ENCODE assay signal across 18 cellular contexts in genomic region chr16:12700161-12700560, GRCh38.
A peak's percentile ranks its signal among the peaks of the same experiment; 100 is the strongest.
DNase-seq lines count a peak whose midpoint lies in the region; ATAC-seq and TF ChIP-seq lines count a peak whose summit lies in the region.
"Had no signal": no experiment of that assay in that cellular context is flagged by ENCODE, and none has a peak within 500 bp of the region (broad histone marks: within the 10 kb centered on the region; RNA-seq: fewer than 3 reads in every experiment).

No MANE protein-coding gene starts in this region.

- no peak overlapping the region for H4K91ac ChIP-seq in H9 (ENCODE audit: insufficient read length, low read depth, low read length)

- peak overlapping the region in 1 of 3 experiments; percentile 65; a peak in 2 of 7 replicates for H3K27ac Mint-ChIP-seq in H9
- no peak overlapping the region for H3K27ac Mint-ChIP-seq in endodermal cell
- no peak overlapping the region for H3K27ac Mint-ChIP-seq in activated CD8-positive, alpha-beta T cell treated with anti-CD3 and anti-CD28 coated beads for 36 hours
- H3K27ac Mint-ChIP-seq: B cell; CD8-positive, alpha-beta T cell had no signal

- H3K23me2 ChIP-seq in H9 (ENCODE audit: insufficient read length, low read depth, low read length, poor library complexity, severe bottlenecking), result no peaks in the 10 kb centered on the region

- H3K4me2 ChIP-seq in BLaER1, result peak overlapping the region; percentile 72
- H3K4me2 ChIP-seq in H9 (ENCODE audit: insufficient read depth, insufficient read length, low read length), result no peak overlapping the region

- no peak overlapping the region for H3K23ac ChIP-seq in H9 (ENCODE audit: insufficient read length, low read depth, low read length)

- DNase-seq in H9 (no peak), endodermal cell (no peak), mesenteric fat pad (ENCODE audit: low spot score) (peak; percentile 62), SKM-1 treated with dmso at 0.1 percent for 144 hours (lab: John Stamatoyannopoulos, UW; ENCODE audit: unreplicated experiment) (no peak)
- DNase-seq in activated CD8-positive, alpha-beta T cell treated with anti-CD3 and anti-CD28 coated beads for 36 hours, result no peak
- DNase-seq: ACHN; Caco-2; CD8-positive, alpha-beta T cell; DND-41; GDM1; IMR-90; KBM-7 had no signal

- H3K4me1 ChIP-seq in BLaER1 (peaks cover 65% of the 10 kb centered on the region), H9 (ENCODE audit: insufficient read depth, low read length) (no peaks in the 10 kb centered on the region), endodermal cell (ENCODE audit: control insufficient read depth, insufficient read depth, low read length) (no peaks in the 10 kb centered on the region)
- H3K4me1 ChIP-seq: Caco-2 had no signal

- H2BK15ac ChIP-seq in H9 (ENCODE audit: low read depth, low read length), result no peak overlapping the region

- no peak overlapping the region for H2BK5ac ChIP-seq in H9 (ENCODE audit: insufficient read length, low read length)

- H3K4me3 ChIP-seq in BLaER1 (no peak overlapping the region), endodermal cell (ENCODE audit: low read length) (no peak overlapping the region)

- no peaks in the 10 kb centered on the region for H3K27me3 Mint-ChIP-seq in H9 (ENCODE audit: low read depth)
- H3K27me3 Mint-ChIP-seq in endodermal cell (ENCODE audit: insufficient read depth), result no peaks in the 10 kb centered on the region
- H3K27me3 Mint-ChIP-seq in activated CD8-positive, alpha-beta T cell treated with anti-CD3 and anti-CD28 coated beads for 36 hours, result no peaks in the 10 kb centered on the region
- H3K27me3 Mint-ChIP-seq: B cell had no signal

- H3K36me3 ChIP-seq in BLaER1 (peaks cover 35% of the 10 kb centered on the region), endodermal cell (ENCODE audit: control insufficient read depth, insufficient read depth, low read length) (no peaks in the 10 kb centered on the region)

- H3K79me2 ChIP-seq in H9 (ENCODE audit: insufficient read depth, low read length), result no peaks in the 10 kb centered on the region

- H3K4me1 Mint-ChIP-seq in H9, result peaks cover 2 to 3% of the 10 kb centered on the region in 2 experiments; a peak in 1 of 4 replicates
- H3K4me1 Mint-ChIP-seq in endodermal cell, result no peaks in the 10 kb centered on the region
- H3K4me1 Mint-ChIP-seq in activated CD8-positive, alpha-beta T cell treated with anti-CD3 and anti-CD28 coated beads for 36 hours (ENCODE audit: low read depth), result peaks cover 8% of the 10 kb centered on the region
- H3K4me1 Mint-ChIP-seq: B cell, CD14-positive monocyte had no signal

- 0 out of 3 replicates have a peak, but pooled peaks have one; percentile 11 for TF ChIP-seq CTCF in H9 (conservative IDR thresholded peaks at IDR 0.05)
- TF ChIP-seq CTCF in endodermal cell (conservative IDR thresholded peaks at IDR 0.05), result peak; percentile 34
- TF ChIP-seq CTCF in activated CD8-positive, alpha-beta T cell treated with anti-CD3 and anti-CD28 coated beads for 36 hours (IDR thresholded peaks at IDR 0.05), result no peak

- H3K27ac ChIP-seq in BLaER1 (peak overlapping the region; percentile 64), H9 (ENCODE audit: insufficient read length, low read depth, low read length) (no peak overlapping the region), endodermal cell (ENCODE audit: low read depth, low read length) (no peak overlapping the region)
- H3K27ac ChIP-seq: HL-60 had no signal

- H3K14ac ChIP-seq in H9 (ENCODE audit: insufficient read depth, low read length), result no peak overlapping the region

- no peak overlapping the region for H4K8ac ChIP-seq in H9 (replicated peaks; ENCODE audit: insufficient read length, low read depth, low read length)

- no peak overlapping the region for H2BK20ac ChIP-seq in H9 (ENCODE audit: low read depth, low read length, poor library complexity, severe bottlenecking)

- H2BK120ac ChIP-seq in H9 (ENCODE audit: low read depth, low read length, poor library complexity, severe bottlenecking), result no peak overlapping the region

- no peak overlapping the region for H4K5ac ChIP-seq in H9 (ENCODE audit: insufficient read length, low read depth, low read length)

- no peak overlapping the region for H2BK12ac ChIP-seq in H9 (ENCODE audit: insufficient read length, low read depth, low read length)

- POLR2A ChIA-PET in activated CD8-positive, alpha-beta T cell treated with anti-CD3 and anti-CD28 coated beads for 36 hours (lab: Charles Lee), result no interaction called here

- no peak overlapping the region for H2AFZ ChIP-seq in H9 (ENCODE audit: low read length)

- intact Hi-C loops in activated CD8-positive, alpha-beta T cell treated with anti-CD3 and anti-CD28 coated beads for 36 hours (cut with micrococcal nuclease), result no loop called here

- H3K36me3 Mint-ChIP-seq in H9 (ENCODE audit: insufficient read depth in 1 of 3, low read depth in 3 of 3) (peaks cover 0 to 3% (median 0%) of the 10 kb centered on the region in 3 experiments; a peak in 2 of 7 replicates), endodermal cell (ENCODE audit: low read depth) (peaks cover 23% of the 10 kb centered on the region)
- peaks cover 4% of the 10 kb centered on the region for H3K36me3 Mint-ChIP-seq in activated CD8-positive, alpha-beta T cell treated with anti-CD3 and anti-CD28 coated beads for 36 hours (ENCODE audit: low read depth)

- no peak for ATAC-seq in activated CD8-positive, alpha-beta T cell treated with anti-CD3 and anti-CD28 coated beads for 36 hours
- ATAC-seq in GM18909 (IDR thresholded peaks at IDR 0.05; ENCODE audit: poor library complexity, unreplicated experiment), result no peak
- ATAC-seq: CD8-positive, alpha-beta T cell; HCT116 had no signal

- no peak overlapping the region for H3T11ph ChIP-seq in H9 (ENCODE audit: low read length)

- H3K4me3 Mint-ChIP-seq in H9 (no peak overlapping the region), endodermal cell (no peak overlapping the region)
- H3K4me3 Mint-ChIP-seq in activated CD8-positive, alpha-beta T cell treated with anti-CD3 and anti-CD28 coated beads for 36 hours, result no peak overlapping the region
- H3K4me3 Mint-ChIP-seq: B cell; CD14-positive monocyte; CD8-positive, alpha-beta T cell had no signal

- CTCF ChIA-PET in activated CD8-positive, alpha-beta T cell treated with anti-CD3 and anti-CD28 coated beads for 36 hours (lab: Charles Lee), result no interaction called here

- no CpG with 5 or more reads among the region's 3 CpGs for WGBS in H9 (ENCODE audit: extremely low coverage, insufficient read length, low lambda C conversion rate)
- WGBS in endodermal cell (ENCODE audit: insufficient coverage in 1 of 2, insufficient read length in 1 of 2), 2 experiments, result 76 to 91% methylated on average over 3 of the region's 3 CpGs

- H3K9ac ChIP-seq in BLaER1 (no peak overlapping the region), H9 (ENCODE audit: extremely low read depth, insufficient read length, low read length) (no peak overlapping the region), endodermal cell (ENCODE audit: extremely low read depth, low read length, poor library complexity, severe bottlenecking) (no peak overlapping the region)

- H4K20me1 ChIP-seq in BLaER1, result no peaks in the 10 kb centered on the region
- no peaks in the 10 kb centered on the region for H4K20me1 ChIP-seq in H9 (ENCODE audit: control insufficient read depth, insufficient read depth, insufficient read length)

- no peak overlapping the region for H2AK5ac ChIP-seq in H9 (ENCODE audit: insufficient read length, low read length)

- no peaks in the 10 kb centered on the region for H3K27me3 ChIP-seq in BLaER1
- H3K27me3 ChIP-seq in H9 (ENCODE audit: insufficient read depth, low read length), result no peaks in the 10 kb centered on the region
- H3K27me3 ChIP-seq in endodermal cell (ENCODE audit: control insufficient read depth, insufficient read depth, low read length, poor library complexity, severe bottlenecking), result no peaks in the 10 kb centered on the region

- no peak overlapping the region for H3K18ac ChIP-seq in H9 (ENCODE audit: insufficient read length, low read depth, low read length)

- H3K9me3 Mint-ChIP-seq in H9 (no peaks in the 10 kb centered on the region; a peak in 1 of 5 replicates), endodermal cell (no peaks in the 10 kb centered on the region)
- no peaks in the 10 kb centered on the region for H3K9me3 Mint-ChIP-seq in activated CD8-positive, alpha-beta T cell treated with anti-CD3 and anti-CD28 coated beads for 36 hours
- H3K9me3 Mint-ChIP-seq: CD8-positive, alpha-beta T cell had no signal

- H3K9me3 ChIP-seq in BLaER1, result no peaks in the 10 kb centered on the region
- no peaks in the 10 kb centered on the region for H3K9me3 ChIP-seq in H9 (ENCODE audit: control insufficient read depth, low read depth, low read length)
- no peaks in the 10 kb centered on the region for H3K9me3 ChIP-seq in endodermal cell (ENCODE audit: control insufficient read depth, low read length)
- H3K9me3 ChIP-seq: Caco-2 had no signal

- no peaks in the 10 kb centered on the region for H3K79me1 ChIP-seq in H9 (ENCODE audit: insufficient read depth, low read depth, low read length, poor library complexity, severe bottlenecking)

- H3K56ac ChIP-seq in H9 (ENCODE audit: insufficient read length, low read depth, low read length), result no peak overlapping the region

- no peak overlapping the region for H3K4ac ChIP-seq in H9 (ENCODE audit: low read depth, low read length)
